ENCODE assay signal across 13 cellular contexts in the genomic region with DNA sequence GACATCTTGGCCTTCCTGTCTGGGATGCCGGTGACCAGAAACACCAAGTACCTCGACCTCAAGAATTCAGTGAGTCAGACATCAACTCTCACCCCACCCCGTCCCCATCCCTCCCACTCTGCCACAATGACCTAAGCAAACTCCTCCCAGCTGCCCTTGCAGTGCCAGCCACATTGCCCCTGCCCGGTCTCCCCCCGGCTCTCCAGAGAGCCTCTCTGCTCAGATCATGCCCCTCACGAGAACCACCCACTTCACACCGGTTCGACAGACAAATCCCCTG. TPM values are rescaled to one million over a fixed set of nuclear protein-coding genes. Genes with fewer than 3 reads are reported as not detected.
A peak's percentile ranks its signal among the peaks of the same experiment; 100 is the strongest.
DNase-seq lines count a peak whose midpoint lies in the region; ATAC-seq and TF ChIP-seq lines count a peak whose summit lies in the region.
"Had no signal": no experiment of that assay in that cellular context is flagged by ENCODE, and none has a peak within 500 bp of the region (broad histone marks: within the 10 kb centered on the region; RNA-seq: fewer than 3 reads in every experiment).

No MANE protein-coding gene starts in this region.

- no peak overlapping the region for H3K4me3 ChIP-seq in lower lobe of right lung

- no peak overlapping the region for H3K27ac ChIP-seq in lower lobe of right lung
- H3K27ac ChIP-seq: VCaP had no signal

- no peak for TF ChIP-seq CTCF in lower lobe of right lung (IDR thresholded peaks at IDR 0.05)

- intact Hi-C loops in lower lobe of right lung (cut with DNase I) = no loop called here

- no peaks in the 10 kb centered on the region for H3K27me3 ChIP-seq in lower lobe of right lung (ENCODE audit: low read depth)

- peak; percentile 55 for DNase-seq in EH (ENCODE audit: low read depth)
- peak; percentile 41 for DNase-seq in HS-5 (ENCODE audit: low read depth)
- peak; percentile 88 for DNase-seq in astrocyte of the hippocampus (ENCODE audit: low read depth, low spot score)
- DNase-seq in lower lobe of right lung = no peak
- no peak for DNase-seq in NCI-H1092 treated with DMSO at 0.1 percent for 48 hours (lab: John Stamatoyannopoulos, UW)
- DNase-seq in activated CD8-positive, alpha-beta memory T cell treated with anti-CD3 and anti-CD28 coated beads, Interleukin-2, amount 50 U/mL, for 48 hours = no peak
- DNase-seq: activated naive CD4-positive, alpha-beta T cell treated with anti-CD3 and anti-CD28 coated beads for 36 hours; DMS79; H9; NCI-H146 had no signal

- peaks cover 21% of the 10 kb centered on the region for H3K4me1 ChIP-seq in lower lobe of right lung

- H3K9me3 ChIP-seq in lower lobe of right lung = no peaks in the 10 kb centered on the region

- no peaks in the 10 kb centered on the region for H3K36me3 ChIP-seq in lower lobe of right lung

- ATAC-seq in lower lobe of right lung (peak; percentile 37 to 73), HG02798 (IDR thresholded peaks at IDR 0.05; ENCODE audit: poor library complexity, unreplicated experiment) (no peak), HG02759 (IDR thresholded peaks at IDR 0.05; ENCODE audit: unreplicated experiment) (no peak)

RNA-seq across cellular contexts. Expression of a gene that starts 23.6 kb away (rescaled TPM):
- total RNA-seq in lower lobe of right lung = 37.9 TPM

RNA-seq across cellular contexts. Expression of a gene that starts 48.7 kb away (rescaled TPM):
- 7.1 TPM for total RNA-seq in lower lobe of right lung

Comparison
In these comparisons a context has a peak if more than half of its experiments do, and no peak if none do; other contexts are left out.
1. DNase-seq: peak in EH (single experiment), HS-5 (single experiment) and astrocyte of the hippocampus (single experiment); none in lower lobe of right lung (single experiment), NCI-H1092 treated with DMSO at 0.1 percent for 48 hours (single experiment) and activated CD8-positive, alpha-beta memory T cell treated with anti-CD3 and anti-CD28 coated beads, Interleukin-2, amount 50 U/mL, for 48 hours (single experiment).
2. ATAC-seq: peak in lower lobe of right lung (2 of 2); none in HG02798 (single experiment) and HG02759 (single experiment).